ENCODE assay signal across 8 cellular contexts in the genomic region with DNA sequence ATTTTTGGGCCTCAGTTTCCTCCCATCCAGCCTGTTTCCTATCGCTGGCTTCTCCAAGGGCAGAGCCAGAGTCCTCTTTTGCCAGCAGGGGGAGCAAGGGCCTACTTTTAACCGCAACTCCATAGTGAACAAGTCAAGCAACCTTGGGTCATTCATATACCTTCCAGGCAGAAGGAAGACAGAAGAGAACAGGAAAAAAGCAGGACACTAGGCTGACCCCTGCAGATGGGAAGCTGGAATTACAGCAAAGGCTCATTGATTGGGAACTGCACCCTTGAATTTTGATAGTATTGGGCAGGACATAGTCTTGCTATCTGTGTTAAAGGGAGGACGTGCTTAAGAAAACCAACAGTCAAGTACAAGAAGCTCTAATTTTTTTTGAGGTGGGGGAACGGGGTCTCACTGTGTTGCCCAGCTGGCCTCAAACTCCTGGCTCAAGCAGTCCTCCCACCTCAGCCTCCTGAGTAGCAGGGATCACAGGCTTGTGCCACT. TPM values are rescaled to one million over a fixed set of nuclear protein-coding genes. Genes with fewer than 3 reads are reported as not detected.
DNase-seq lines count a peak whose midpoint lies in the region; ATAC-seq, FAIRE-seq and TF ChIP-seq lines count a peak whose summit lies in the region.

No MANE protein-coding gene starts in this region.

- ATAC-seq in GM21737 (IDR thresholded peaks at IDR 0.05; ENCODE audit: unreplicated experiment) (no peak), GM21717 (IDR thresholded peaks at IDR 0.05; ENCODE audit: unreplicated experiment) (no peak)

- H3K4me2 ChIP-seq in astrocyte (ENCODE audit: low read length): no peak overlapping the region

- H3K9me3 ChIP-seq in astrocyte (ENCODE audit: insufficient read depth, low read depth, low read length): no peaks in the 10 kb centered on the region

- peak; percentile 79 for TF ChIP-seq CTCF in GM12864 (IDR thresholded peaks at IDR 0.05; ENCODE audit: low read depth, low read length, missing control alignments)
- peak; percentile 94 for TF ChIP-seq CTCF in astrocyte (IDR thresholded peaks at IDR 0.05; ENCODE audit: insufficient read depth, low read depth, low read length)

- no peaks in the 10 kb centered on the region for H3K27me3 Mint-ChIP-seq in astrocyte (ENCODE audit: low read depth, unreplicated experiment)

- DNase-seq in GM12864 (ENCODE audit: low read depth): no peak
- DNase-seq in NCI-H1694 (lab: John Stamatoyannopoulos, UW): peak; percentile 46
- peak; percentile 95 for DNase-seq in SW480 (ENCODE audit: low spot score)
- DNase-seq in astrocyte (ENCODE audit: low read depth): peak; percentile 74
- peak; percentile 93 for DNase-seq in iPS DF 19.7 (ENCODE audit: low read depth, low spot score)
- peak; percentile 42 for DNase-seq in stimulated activated CD4-positive, alpha-beta T cell treated with anti-CD3 and anti-CD28 coated beads, Interleukin-12 subunit alpha, Interleukin-12 subunit beta, amount 100 ng/mL, for 4 hours

- H2AFZ ChIP-seq in astrocyte (ENCODE audit: low read depth, low read length): no peak overlapping the region

- H3K36me3 ChIP-seq in astrocyte (ENCODE audit: insufficient read depth, low read length): peaks cover 35% of the 10 kb centered on the region

- H3K9me3 Mint-ChIP-seq in astrocyte (ENCODE audit: unreplicated experiment): no peaks in the 10 kb centered on the region

- H3K4me1 ChIP-seq in astrocyte (ENCODE audit: insufficient read depth, low read length): peaks cover 34% of the 10 kb centered on the region

- FAIRE-seq in astrocyte (lab: Jason Lieb, UNC): no peak

- no peak overlapping the region for H3K9ac ChIP-seq in astrocyte (ENCODE audit: low read length)

- H3K79me2 ChIP-seq in astrocyte (ENCODE audit: insufficient read depth, low read length): peaks cover 93% of the 10 kb centered on the region

- peaks cover 81% of the 10 kb centered on the region for H4K20me1 ChIP-seq in astrocyte (ENCODE audit: insufficient read depth, low read length)

- H3K4me3 Mint-ChIP-seq in astrocyte (ENCODE audit: unreplicated experiment): no peak overlapping the region

- peaks cover 13% of the 10 kb centered on the region for H3K36me3 Mint-ChIP-seq in astrocyte (ENCODE audit: low read depth, unreplicated experiment)

- H3K27ac Mint-ChIP-seq in astrocyte (ENCODE audit: unreplicated experiment): peak overlapping the region; percentile 55

- peaks cover 33% of the 10 kb centered on the region for H3K4me1 Mint-ChIP-seq in astrocyte (ENCODE audit: low read depth, unreplicated experiment)

- H3K4me3 ChIP-seq in GM12864 (ENCODE audit: low read depth, low read length) (no peak overlapping the region), astrocyte (ENCODE audit: insufficient read depth, low read depth, low read length) (no peak overlapping the region)

- no peaks in the 10 kb centered on the region for H3K27me3 ChIP-seq in astrocyte (ENCODE audit: insufficient read depth, low read length)

- peak overlapping the region; percentile 20 for H3K27ac ChIP-seq in astrocyte (ENCODE audit: low read depth, low read length)

RNA-seq across cellular contexts. Expression of a gene that starts 30.1 kb away (rescaled TPM):
- total RNA-seq in astrocyte: not detected in 2 replicates

RNA-seq across cellular contexts. Expression of a gene that starts 31.5 kb away (rescaled TPM):
- 113 and 117 TPM in 2 replicates for total RNA-seq in astrocyte
